20 cellular contexts compared by ENCODE assay signal in genomic region chr3:150945226-150945625, GRCh38. TPM values are rescaled to one million over a fixed set of nuclear protein-coding genes. Genes with fewer than 3 reads are reported as not detected.
A peak's percentile ranks its signal among the peaks of the same experiment; 100 is the strongest.
DNase-seq lines count a peak whose midpoint lies in the region; ATAC-seq and TF ChIP-seq lines count a peak whose summit lies in the region.
"Had no signal": no experiment of that assay in that cellular context is flagged by ENCODE, and none has a peak within 500 bp of the region (broad histone marks: within the 10 kb centered on the region; RNA-seq: fewer than 3 reads in every experiment).

No MANE protein-coding gene starts in this region.

- POLR2A ChIA-PET in HEK293T (lab: Yijun Ruan, JAX) = no interaction called here

- TF ChIP-seq CTCF in fibroblast of pulmonary artery (IDR thresholded peaks at IDR 0.05; ENCODE audit: low read length, missing control alignments) = no peak

- CTCF ChIA-PET in HEK293T (lab: Yijun Ruan, JAX) = no interaction called here

- peaks cover 21% of the 10 kb centered on the region for H3K27me3 ChIP-seq in adipocyte (replicated peaks; ENCODE audit: control insufficient read depth, insufficient read depth, low read length)
- H3K27me3 ChIP-seq: hepatocyte had no signal

- peaks cover 6% of the 10 kb centered on the region for H3K4me1 ChIP-seq in adipocyte (ENCODE audit: control insufficient read depth, insufficient read depth, low read length)

- no peaks in the 10 kb centered on the region for H3K36me3 ChIP-seq in adipocyte (ENCODE audit: control insufficient read depth, insufficient read depth, low read length, severe bottlenecking)

- DNase-seq in H4 (ENCODE audit: low spot score) (peak; percentile 79), adipocyte (ENCODE audit: low read depth) (peak; percentile 65), fibroblast of pulmonary artery (ENCODE audit: low read depth) (peak; percentile 32), smooth muscle cell of the brain vasculature (ENCODE audit: low read depth, low spot score) (peak; percentile 9), NCI-H146 (lab: John Stamatoyannopoulos, UW) (no peak), C1 segment of cervical spinal cord (lab: John Stamatoyannopoulos, UW) (no peak), HEK293T (ENCODE audit: extremely low spot score) (no peak)
- DNase-seq: activated naive CD4-positive, alpha-beta T cell; caudate nucleus; CD4-positive, alpha-beta memory T cell; left colon; MM.1S; NCI-H2029 treated with DMSO at 0.1 percent for 48 hours; NCI-H526 treated with DMSO at 0.1 percent for 48 hours; posterior cingulate gyrus; stimulated activated CD4-positive, alpha-beta T cell treated with anti-CD3 and anti-CD28 coated beads, Interleukin-12 subunit alpha, Interleukin-12 subunit beta, amount 100 ng/mL, for 4 hours had no signal

- H3K9ac ChIP-seq in adipocyte (ENCODE audit: low read length) = no peak overlapping the region

- no peak for ATAC-seq in GM18909 (IDR thresholded peaks at IDR 0.05; ENCODE audit: poor library complexity, unreplicated experiment)
- ATAC-seq: left colon had no signal

- H3K4me3 ChIP-seq in adipocyte (ENCODE audit: low read length) = no peak overlapping the region
- H3K4me3 ChIP-seq in fibroblast of pulmonary artery (replicated peaks; ENCODE audit: low read depth, low read length) = no peak overlapping the region
- H3K4me3 ChIP-seq: hepatocyte had no signal

- peaks cover 10% of the 10 kb centered on the region for H3K9me3 ChIP-seq in adipocyte (ENCODE audit: control insufficient read depth, low read length)

TF ChIP-seq in HEK293T, 16 proteins besides CTCF, POLR2A, EP300 and RAD21:
- TF ChIP-seq HDGF (IDR thresholded peaks at IDR 0.05; ENCODE audit: borderline replicate concordance) = no peak
- no peak for TF ChIP-seq ARNT (IDR thresholded peaks at IDR 0.05)
- TF ChIP-seq FOXM1 (IDR thresholded peaks at IDR 0.05; ENCODE audit: borderline replicate concordance) = no peak
- TF ChIP-seq ELF4 (IDR thresholded peaks at IDR 0.05) = no peak
- TF ChIP-seq LEF1 (IDR thresholded peaks at IDR 0.05; ENCODE audit: borderline replicate concordance) = no peak
- TF ChIP-seq SP1 (IDR thresholded peaks at IDR 0.05) = no peak
- no peak for TF ChIP-seq BHLHE40 (IDR thresholded peaks at IDR 0.05; ENCODE audit: borderline replicate concordance)
- no peak for TF ChIP-seq SUZ12 (IDR thresholded peaks at IDR 0.05)
- no peak for TF ChIP-seq PKNOX1 (IDR thresholded peaks at IDR 0.05)
- TF ChIP-seq FOXA1 (IDR thresholded peaks at IDR 0.05) = no peak

RNA-seq across cellular contexts. Expression of gene CLRN1, which starts 27.3 kb away (rescaled TPM):
- not detected in 2 replicates for total RNA-seq in H4 (2014; rRNA removed; shearing (Covaris generic))
- total RNA-seq: CD4-positive, alpha-beta memory T cell; hepatocyte; left colon; subcutaneous adipose tissue; T-helper 1 cell treated with Interleukin-12 subunit alpha and Interleukin-12 subunit beta and Interleukin-4 antibody, amounts not matched to agents 30 ng/mL and 1 ng/mL, for 36 hours had no signal

RNA-seq across cellular contexts. Expression of gene MINDY4B, which starts 40.0 kb away (rescaled TPM):
- total RNA-seq in H4 (2014; rRNA removed; shearing (Covaris generic)) = not detected in 2 replicates
- total RNA-seq: CD4-positive, alpha-beta memory T cell; hepatocyte; left colon; subcutaneous adipose tissue; T-helper 1 cell treated with Interleukin-12 subunit alpha and Interleukin-12 subunit beta and Interleukin-4 antibody, amounts not matched to agents 30 ng/mL and 1 ng/mL, for 36 hours had no signal

Comparison
In these comparisons a context has a peak if more than half of its experiments do, and no peak if none do; other contexts are left out.
1. DNase-seq: peak in H4 (single experiment), adipocyte (single experiment), fibroblast of pulmonary artery (single experiment) and smooth muscle cell of the brain vasculature (single experiment); none in NCI-H146 (single experiment), C1 segment of cervical spinal cord (0 of 14) and HEK293T (single experiment).